Comparison of ENCODE assay signal across 10 cellular contexts in the genomic region with DNA sequence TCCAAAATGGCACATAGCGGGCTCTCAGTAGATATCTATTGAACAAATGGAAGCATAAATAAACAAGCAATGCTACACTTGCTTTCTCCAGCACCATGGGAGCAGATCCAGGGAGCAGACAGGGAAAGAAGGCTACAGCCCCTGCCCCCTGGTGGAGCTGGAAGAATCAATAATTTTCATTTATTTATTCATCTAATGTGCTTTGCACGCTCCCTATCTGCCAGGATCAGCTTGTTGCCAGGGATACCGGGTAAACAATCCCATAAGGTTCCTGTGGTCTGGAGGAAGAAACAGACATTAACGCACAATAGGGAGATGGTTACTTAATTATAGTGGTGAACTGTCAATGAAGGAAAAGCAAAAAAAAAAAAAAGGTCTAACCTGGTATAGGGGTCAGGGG. TPM values are rescaled to one million over a fixed set of nuclear protein-coding genes. Genes with fewer than 3 reads are reported as not detected.
DNase-seq lines count a peak whose midpoint lies in the region; ATAC-seq and TF ChIP-seq lines count a peak whose summit lies in the region.
"Had no signal": no experiment of that assay in that cellular context is flagged by ENCODE, and none has a peak within 500 bp of the region (broad histone marks: within the 10 kb centered on the region; RNA-seq: fewer than 3 reads in every experiment).

No MANE protein-coding gene starts in this region.

- no peak for TF ChIP-seq CTCF in MCF 10A (IDR thresholded peaks at IDR 0.05; ENCODE audit: unreplicated experiment)
- TF ChIP-seq CTCF in breast epithelium (IDR thresholded peaks at IDR 0.05): peak in 1 of 3 donors; percentile 43
- peak; percentile 68 for TF ChIP-seq CTCF in type B pancreatic cell (conservative IDR thresholded peaks at IDR 0.05)

- BruUV-seq in MCF 10A (replicated peaks; lab: Mats Ljungman, UMichigan): no TSS peak

- CTCF ChIA-PET in MCF 10A (lab: Yijun Ruan, JAX): interaction anchor here (0.7 to 0.9 kb wide), 3 partner anchors 14 to 91 kb away, joined by 3 to 4 read pairs (median 3); no protein-coding TSS in a partner anchor

- no peak for TF ChIP-seq POLR2A in breast epithelium (IDR thresholded peaks at IDR 0.05)

- H3K36me3 ChIP-seq in breast epithelium: no peaks in the 10 kb centered on the region
- H3K36me3 ChIP-seq in SJCRH30: no peaks in the 10 kb centered on the region

- H3K4me1 Mint-ChIP-seq in MCF 10A (ENCODE audit: insufficient read depth, unreplicated experiment) (peaks cover 1% of the 10 kb centered on the region), type B pancreatic cell (ENCODE audit: unreplicated experiment) (peaks cover 25% of the 10 kb centered on the region)
- H3K4me1 Mint-ChIP-seq in activated T-cell treated with anti-CD3 and anti-CD28 coated beads, Interleukin-2, amount 50 U/mL, for 24 hours (ENCODE audit: low read depth): no peaks in the 10 kb centered on the region

- H3K27me3 Mint-ChIP-seq in MCF 10A (ENCODE audit: insufficient read depth, unreplicated experiment) (no peaks in the 10 kb centered on the region), type B pancreatic cell (no peaks in the 10 kb centered on the region)
- no peaks in the 10 kb centered on the region for H3K27me3 Mint-ChIP-seq in activated T-cell treated with anti-CD3 and anti-CD28 coated beads, Interleukin-2, amount 50 U/mL, for 24 hours
- H3K27me3 Mint-ChIP-seq: activated naive CD8-positive, alpha-beta T cell had no signal

- H3K9me3 Mint-ChIP-seq in MCF 10A (ENCODE audit: unreplicated experiment) (peaks cover 2% of the 10 kb centered on the region), type B pancreatic cell (no peaks in the 10 kb centered on the region)
- H3K9me3 Mint-ChIP-seq in activated T-cell treated with anti-CD3 and anti-CD28 coated beads, Interleukin-2, amount 50 U/mL, for 24 hours: no peaks in the 10 kb centered on the region

- H3K4me1 ChIP-seq in breast epithelium (no peaks in the 10 kb centered on the region), SJCRH30 (peaks cover 12% of the 10 kb centered on the region)

- H3K27ac Mint-ChIP-seq in MCF 10A (ENCODE audit: low read depth, unreplicated experiment) (no peak overlapping the region), type B pancreatic cell (peak overlapping the region; percentile 59)
- no peak overlapping the region for H3K27ac Mint-ChIP-seq in activated T-cell treated with anti-CD3 and anti-CD28 coated beads, Interleukin-2, amount 50 U/mL, for 24 hours
- H3K27ac Mint-ChIP-seq: activated naive CD8-positive, alpha-beta T cell had no signal

- H3K9me3 ChIP-seq in breast epithelium (no peaks in the 10 kb centered on the region), SJCRH30 (replicated peaks) (no peaks in the 10 kb centered on the region)

- H3K27ac ChIP-seq in breast epithelium: no peak overlapping the region
- peak overlapping the region; percentile 10; the same call in 1 of the 2 replicates for H3K27ac ChIP-seq in SJCRH30

- H3K27me3 ChIP-seq in breast epithelium (no peaks in the 10 kb centered on the region), SJCRH30 (no peaks in the 10 kb centered on the region)

- H3K4me3 Mint-ChIP-seq in MCF 10A (ENCODE audit: unreplicated experiment) (no peak overlapping the region), type B pancreatic cell (no peak overlapping the region)
- H3K4me3 Mint-ChIP-seq in activated T-cell treated with anti-CD3 and anti-CD28 coated beads, Interleukin-2, amount 50 U/mL, for 24 hours: no peak overlapping the region
- H3K4me3 Mint-ChIP-seq: activated naive CD8-positive, alpha-beta T cell had no signal

- POLR2A ChIA-PET in MCF 10A (lab: Yijun Ruan, JAX): interaction anchor here (0.7 to 1.4 kb wide), 2 partner anchors 40 to 143 kb away, joined by 3 read pairs; a partner anchor contains a TSS

- ATAC-seq in GM21390 (IDR thresholded peaks at IDR 0.05; ENCODE audit: unreplicated experiment): no peak

- intact Hi-C loops in MCF 10A (cut with micrococcal nuclease) (loop anchor here (1.0 kb wide), 1 partner anchor 93 kb away; no protein-coding TSS in a partner anchor), breast epithelium (cut with DNase I; ENCODE audit: low total_unique reads) (no loop called here)

- H3K36me3 Mint-ChIP-seq in MCF 10A (ENCODE audit: insufficient read depth, unreplicated experiment) (no peaks in the 10 kb centered on the region), type B pancreatic cell (peaks cover under 1% of the 10 kb centered on the region)
- H3K36me3 Mint-ChIP-seq in activated T-cell treated with anti-CD3 and anti-CD28 coated beads, Interleukin-2, amount 50 U/mL, for 24 hours (ENCODE audit: low read depth): no peaks in the 10 kb centered on the region
- H3K36me3 Mint-ChIP-seq: activated naive CD8-positive, alpha-beta T cell had no signal

- H3K4me3 ChIP-seq in breast epithelium (no peak overlapping the region), SJCRH30 (no peak overlapping the region)

- peak; percentile 49 for DNase-seq in MCF 10A (ENCODE audit: unreplicated experiment)
- DNase-seq in breast epithelium (ENCODE audit: low spot score in 2 of 2): no peak
- DNase-seq in SJCRH30: peak; percentile 63 to 67
- peak; percentile 42 for DNase-seq in glomerular endothelial cell (ENCODE audit: extremely low read depth, low read depth, low spot score)
- DNase-seq in type B pancreatic cell (ENCODE audit: extremely low spot score, unreplicated experiment): peak; percentile 36
- DNase-seq in activated T-cell treated with anti-CD3 and anti-CD28 coated beads, Interleukin-2, amount 50 U/mL, for 24 hours: no peak
- DNase-seq in MV-4-11 (lab: John Stamatoyannopoulos, UW): no peak
- DNase-seq: DMS79 had no signal

RNA-seq across cellular contexts. Expression of a gene that starts 40.1 kb away (rescaled TPM):
- total RNA-seq in MCF 10A (2022) (76.5 and 81.9 TPM in 2 replicates), breast epithelium (100 to 1,000 TPM in 1 of 3 donors, 10 to 100 TPM in 2; 80.3 to 106 (median 98.7) TPM), glomerular endothelial cell (53.0 and 76.8 TPM in 2 replicates), type B pancreatic cell (ENCODE audit: low replicate concordance) (42.7 and 74.6 TPM in 2 replicates)
- total RNA-seq in SJCRH30 (2014; rRNA removed; shearing (Covaris generic)): 53.0 and 53.8 TPM in 2 replicates

RNA-seq across cellular contexts. Expression of a gene that starts 47.3 kb away (rescaled TPM):
- total RNA-seq in MCF 10A (2022): 111 and 171 TPM in 2 replicates
- total RNA-seq in breast epithelium: 10 to 100 TPM; 33.9 to 45.6 (median 39.1) TPM
- total RNA-seq in SJCRH30 (2014; rRNA removed; shearing (Covaris generic)): 115 and 118 TPM in 2 replicates
- 37.0 and 48.8 TPM in 2 replicates for total RNA-seq in glomerular endothelial cell
- 55.5 and 60.9 TPM in 2 replicates for total RNA-seq in type B pancreatic cell (ENCODE audit: low replicate concordance)

Comparison
In these comparisons a context has a peak if more than half of its experiments do, and no peak if none do; other contexts are left out.
1. DNase-seq: peak in MCF 10A (single experiment), SJCRH30 (2 of 2), glomerular endothelial cell (single experiment) and type B pancreatic cell (single experiment); none in breast epithelium (0 of 2), activated T-cell treated with anti-CD3 and anti-CD28 coated beads, Interleukin-2, amount 50 U/mL, for 24 hours (single experiment) and MV-4-11 (single experiment).